ENCODE assay signal across 22 cellular contexts in genomic region chr19:39301021-39301420, GRCh38. TPM values are rescaled to one million over a fixed set of nuclear protein-coding genes. Genes with fewer than 3 reads are reported as not detected.
DNase-seq lines count a peak whose midpoint lies in the region; ATAC-seq, FAIRE-seq and TF ChIP-seq lines count a peak whose summit lies in the region.
"Had no signal": no experiment of that assay in that cellular context is flagged by ENCODE, and none has a peak within 500 bp of the region (broad histone marks: within the 10 kb centered on the region; RNA-seq: fewer than 3 reads in every experiment).

No MANE protein-coding gene starts in this region.

- no peak for TF ChIP-seq EP300 in sigmoid colon (IDR thresholded peaks at IDR 0.05)

- CTCF ChIA-PET in Caco-2 (lab: Charles Lee): interaction anchor here (0.7 kb wide), 1 partner anchor 147 kb away, joined by 5 read pairs; no protein-coding TSS in a partner anchor
- CTCF ChIA-PET in CD4-positive, alpha-beta memory T cell (lab: Charles Lee; ENCODE audit: partially characterized antibody): interaction anchor here (1.0 kb wide), 1 partner anchor 26 kb away, joined by 3 read pairs; no protein-coding TSS in a partner anchor

- BruUV-seq in Caco-2 (replicated peaks; lab: Mats Ljungman, UMichigan): no TSS peak

- H3K36me3 Mint-ChIP-seq in Caco-2 (ENCODE audit: insufficient read depth, unreplicated experiment) (peaks cover 30% of the 10 kb centered on the region), GM23338 (ENCODE audit: low read depth) (no peaks in the 10 kb centered on the region), astrocyte (ENCODE audit: low read depth, unreplicated experiment) (no peaks in the 10 kb centered on the region)
- H3K36me3 Mint-ChIP-seq in CD4-positive, alpha-beta memory T cell: no peaks in the 10 kb centered on the region
- H3K36me3 Mint-ChIP-seq: CD4-positive, CD25-positive, alpha-beta regulatory T cell had no signal

- peak overlapping the region; percentile 65 for H3K27ac Mint-ChIP-seq in Caco-2 (ENCODE audit: unreplicated experiment)
- H3K27ac Mint-ChIP-seq in GM23338: no peak overlapping the region
- no peak overlapping the region for H3K27ac Mint-ChIP-seq in astrocyte (ENCODE audit: unreplicated experiment)
- H3K27ac Mint-ChIP-seq in CD4-positive, alpha-beta memory T cell: no peak overlapping the region
- H3K27ac Mint-ChIP-seq: CD4-positive, CD25-positive, alpha-beta regulatory T cell had no signal

- no peaks in the 10 kb centered on the region for H3K9me3 Mint-ChIP-seq in Caco-2 (ENCODE audit: unreplicated experiment)
- no peaks in the 10 kb centered on the region for H3K9me3 Mint-ChIP-seq in GM23338
- H3K9me3 Mint-ChIP-seq in astrocyte (ENCODE audit: unreplicated experiment): peaks cover 1% of the 10 kb centered on the region
- peaks cover 0 to 1% (median 0%) of the 10 kb centered on the region in 8 donors for H3K9me3 Mint-ChIP-seq in CD4-positive, alpha-beta memory T cell

- no peak overlapping the region for H3K4me3 Mint-ChIP-seq in Caco-2 (ENCODE audit: unreplicated experiment)
- no peak overlapping the region for H3K4me3 Mint-ChIP-seq in GM23338
- peak overlapping the region; percentile 45 for H3K4me3 Mint-ChIP-seq in astrocyte (ENCODE audit: unreplicated experiment)
- no peak overlapping the region for H3K4me3 Mint-ChIP-seq in CD4-positive, alpha-beta memory T cell
- H3K4me3 Mint-ChIP-seq: CD4-positive, CD25-positive, alpha-beta regulatory T cell had no signal

- H2AFZ ChIP-seq in GM23338: peak overlapping the region; percentile 14; the same call in 1 of the 2 replicates
- no peak overlapping the region for H2AFZ ChIP-seq in astrocyte (ENCODE audit: low read depth, low read length)

- H3K9me2 ChIP-seq in GM23338 (ENCODE audit: insufficient read depth): no peaks in the 10 kb centered on the region

- H3K4me1 Mint-ChIP-seq in Caco-2 (ENCODE audit: low read depth, unreplicated experiment) (peaks cover 65% of the 10 kb centered on the region), GM23338 (peaks cover 22% of the 10 kb centered on the region), astrocyte (ENCODE audit: low read depth, unreplicated experiment) (peaks cover 25% of the 10 kb centered on the region)
- H3K4me1 Mint-ChIP-seq in CD4-positive, alpha-beta memory T cell: peaks cover 10 to 33% (median 21%) of the 10 kb centered on the region in 4 donors

- POLR2A ChIA-PET in Caco-2 (lab: Charles Lee): no interaction called here
- POLR2A ChIA-PET in CD4-positive, alpha-beta memory T cell (lab: Charles Lee; ENCODE audit: partially characterized antibody): no interaction called here

- H3K27ac ChIP-seq in GM23338 (ENCODE audit: low read depth) (no peak overlapping the region), astrocyte (ENCODE audit: low read depth, low read length) (no peak overlapping the region), sigmoid colon (no peak overlapping the region)
- no peak overlapping the region for H3K27ac ChIP-seq in CD4-positive, alpha-beta memory T cell (ENCODE audit: low read depth, low read length)

- no peak overlapping the region for H3K9ac ChIP-seq in astrocyte (ENCODE audit: low read length)

- no peaks in the 10 kb centered on the region for H3K27me3 Mint-ChIP-seq in Caco-2 (ENCODE audit: insufficient read depth, unreplicated experiment)
- H3K27me3 Mint-ChIP-seq in GM23338 (ENCODE audit: insufficient read depth, low read depth, poor library complexity): peaks cover 16% of the 10 kb centered on the region
- H3K27me3 Mint-ChIP-seq in astrocyte (ENCODE audit: low read depth, unreplicated experiment): peaks cover 19% of the 10 kb centered on the region
- H3K27me3 Mint-ChIP-seq in CD4-positive, alpha-beta memory T cell: no peaks in the 10 kb centered on the region

- H3K79me2 ChIP-seq in GM23338 (replicated peaks; ENCODE audit: insufficient read depth) (no peaks in the 10 kb centered on the region), astrocyte (ENCODE audit: insufficient read depth, low read length) (no peaks in the 10 kb centered on the region)

- H3K27me3 ChIP-seq in Caco-2 (replicated peaks; ENCODE audit: control insufficient read depth, insufficient read depth, low read length) (no peaks in the 10 kb centered on the region), GM23338 (ENCODE audit: insufficient read depth) (peaks cover 12% of the 10 kb centered on the region), astrocyte (ENCODE audit: insufficient read depth, low read length) (peaks cover 35% of the 10 kb centered on the region), sigmoid colon (peaks cover 7 to 58% (median 24%) of the 10 kb centered on the region in 3 donors)
- no peaks in the 10 kb centered on the region for H3K27me3 ChIP-seq in CD4-positive, alpha-beta memory T cell (ENCODE audit: insufficient read depth, low read length)
- H3K27me3 ChIP-seq: BE2C had no signal

- no peak for ATAC-seq in GM23338
- ATAC-seq in GM18867 (IDR thresholded peaks at IDR 0.05; ENCODE audit: unreplicated experiment): no peak
- ATAC-seq: GM12878 had no signal

- DNase-seq in Caco-2: peak in 1 of 2 experiments; percentile 8
- no peak for DNase-seq in GM23338 (ENCODE audit: low spot score)
- DNase-seq in astrocyte (ENCODE audit: low read depth): no peak
- peak; percentile 15 for DNase-seq in sigmoid colon
- DNase-seq in CD4-positive, alpha-beta memory T cell: no peak
- DNase-seq in HuH-7 (ENCODE audit: low spot score): no peak
- DNase-seq in nucleus accumbens (lab: John Stamatoyannopoulos, UW): no peak
- DNase-seq: ACHN; BE2C; C1 segment of cervical spinal cord; CD4-positive, CD25-positive, alpha-beta regulatory T cell; DMS53; DND-41; EL had no signal

- H3F3A ChIP-seq in GM23338 (replicated peaks; ENCODE audit: low read depth): 0 out of 2 replicates have a peak, but pooled peaks cover 3% of the 10 kb centered on the region

- intact Hi-C loops in Caco-2 (cut with micrococcal nuclease; ENCODE audit: unreplicated experiment): no loop called here
- intact Hi-C loops in sigmoid colon (cut with DNase I): no loop called here
- intact Hi-C loops in CD4-positive, alpha-beta memory T cell (cut with micrococcal nuclease): no loop called here

- TF ChIP-seq POLR2A in sigmoid colon (IDR thresholded peaks at IDR 0.05): no peak

- H3K4me2 ChIP-seq in GM23338 (no peak overlapping the region), astrocyte (ENCODE audit: low read length) (no peak overlapping the region)

- WGBS in sigmoid colon, 2 donors: 77 to 88% methylated on average over 4 of the region's 4 CpGs

- H3K4me3 ChIP-seq in Caco-2 (ENCODE audit: low read depth, low read length) (no peak overlapping the region), GM23338 (no peak overlapping the region), astrocyte (ENCODE audit: insufficient read depth, low read depth, low read length) (no peak overlapping the region), sigmoid colon (no peak overlapping the region)
- no peak overlapping the region for H3K4me3 ChIP-seq in CD4-positive, alpha-beta memory T cell (ENCODE audit: low read length in 2 of 2)
- H3K4me3 ChIP-seq: GM12878, HAP-1 had no signal

- peaks cover 62% of the 10 kb centered on the region for H3K4me1 ChIP-seq in Caco-2
- peaks cover 13% of the 10 kb centered on the region; the same call in 1 of the 2 replicates for H3K4me1 ChIP-seq in GM23338 (ENCODE audit: insufficient read depth)
- no peaks in the 10 kb centered on the region for H3K4me1 ChIP-seq in astrocyte (ENCODE audit: insufficient read depth, low read length)
- no peaks in the 10 kb centered on the region for H3K4me1 ChIP-seq in sigmoid colon
- peaks cover 15% of the 10 kb centered on the region for H3K4me1 ChIP-seq in CD4-positive, alpha-beta memory T cell (ENCODE audit: insufficient read depth, low read length)
- H3K4me1 ChIP-seq: BE2C, HAP-1 had no signal

- no peak for FAIRE-seq in astrocyte (lab: Jason Lieb, UNC)
- FAIRE-seq: A204.1, GM19239 had no signal

- H4K20me1 ChIP-seq in GM23338 (replicated peaks; ENCODE audit: insufficient read depth): peaks cover 3% of the 10 kb centered on the region; the same call in 1 of the 2 replicates
- no peaks in the 10 kb centered on the region for H4K20me1 ChIP-seq in astrocyte (ENCODE audit: insufficient read depth, low read length)

- no peaks in the 10 kb centered on the region for H3K9me3 ChIP-seq in Caco-2
- no peaks in the 10 kb centered on the region for H3K9me3 ChIP-seq in astrocyte (ENCODE audit: insufficient read depth, low read depth, low read length)
- no peaks in the 10 kb centered on the region for H3K9me3 ChIP-seq in sigmoid colon
- H3K9me3 ChIP-seq in CD4-positive, alpha-beta memory T cell (ENCODE audit: control insufficient read depth in 1 of 2, low read length in 2 of 2): no peaks in the 10 kb centered on the region
- H3K9me3 ChIP-seq: BE2C, HAP-1 had no signal

- no peaks in the 10 kb centered on the region; the same call in 1 of the 2 replicates for H3K36me3 ChIP-seq in Caco-2 (ENCODE audit: control insufficient read depth, insufficient read depth, low read length)
- no peaks in the 10 kb centered on the region for H3K36me3 ChIP-seq in GM23338 (ENCODE audit: insufficient read depth)
- no peaks in the 10 kb centered on the region for H3K36me3 ChIP-seq in astrocyte (ENCODE audit: insufficient read depth, low read length)
- no peaks in the 10 kb centered on the region for H3K36me3 ChIP-seq in sigmoid colon
- no peaks in the 10 kb centered on the region for H3K36me3 ChIP-seq in CD4-positive, alpha-beta memory T cell (ENCODE audit: insufficient read depth, low read length)
- H3K36me3 ChIP-seq: BE2C, HAP-1 had no signal

- no peak for TF ChIP-seq CTCF in Caco-2 (IDR thresholded peaks at IDR 0.05; ENCODE audit: insufficient read depth in 1 of 2, low read depth in 1 of 2, low read length in 1 of 2, severe bottlenecking in 1 of 2, unreplicated experiment in 1 of 2)
- peak in 1 of 2 experiments; percentile 28; a peak in 2 of 4 replicates for TF ChIP-seq CTCF in GM23338 (conservative IDR thresholded peaks at IDR 0.05; ENCODE audit: low read depth in 2 of 2)
- no peak for TF ChIP-seq CTCF in astrocyte (IDR thresholded peaks at IDR 0.05; ENCODE audit: insufficient read depth, low read depth, low read length)
- TF ChIP-seq CTCF in sigmoid colon (IDR thresholded peaks at IDR 0.05): no peak

RNA-seq across cellular contexts. Expression of gene IFNL1, which starts 4.8 kb away (rescaled TPM):
- not detected in 2 replicates for total RNA-seq in Caco-2 (2022)
- total RNA-seq in GM23338 (2014; rRNA removed; shearing (Covaris generic)): not detected in 2 replicates
- polyA plus RNA-seq in GM23338 (2016; fragmentation: Nextera tagmentation; extraction: Ambion mirVana): not detected in 2 replicates
- 0.52 and 1.3 TPM in 2 replicates for total RNA-seq in astrocyte
- total RNA-seq in sigmoid colon: not detected
- under 1 TPM in 1 of 3 donors, not detected in 2; 0.09 TPM for polyA plus RNA-seq in sigmoid colon
- total RNA-seq in CD4-positive, alpha-beta memory T cell: not detected
- 1 to 10 TPM in 1 of 2 donors, not detected in 1; 1.6 TPM for polyA plus RNA-seq in CD4-positive, alpha-beta memory T cell
- total RNA-seq: CD4-positive, CD25-positive, alpha-beta regulatory T cell; G401; GM12878; H4; HT-29 had no signal
- polyA plus RNA-seq: CD4-positive, CD25-positive, alpha-beta regulatory T cell; GM12878 had no signal

RNA-seq across cellular contexts. Expression of gene LRFN1, which starts 19.6 kb away (rescaled TPM):
- total RNA-seq in Caco-2 (2022) (21.1 and 21.2 TPM in 2 replicates), astrocyte (1.5 and 2.0 TPM in 2 replicates), sigmoid colon (1 to 10 TPM in 3 of 4 donors, under 1 TPM in 1; 0.82 to 1.8 (median 1.2) TPM)
- 8.1 and 10.0 TPM in 2 replicates for total RNA-seq in GM23338 (2014; rRNA removed; shearing (Covaris generic))
- polyA plus RNA-seq in GM23338 (2016; fragmentation: Nextera tagmentation; extraction: Ambion mirVana) (3.2 and 4.1 TPM in 2 replicates), sigmoid colon (1 to 10 TPM in 1 of 3 donors, under 1 TPM in 2; under 0.01 to 1.0 (median 0.23) TPM)
- 1 to 10 TPM; 8.4 to 8.5 TPM for total RNA-seq in CD4-positive, alpha-beta memory T cell
- polyA plus RNA-seq in CD4-positive, alpha-beta memory T cell: 1 to 10 TPM; 2.0 to 4.5 TPM

RNA-seq across cellular contexts. Expression of gene IFNL2, which starts 32.8 kb away (rescaled TPM):
- not detected in 2 replicates for total RNA-seq in Caco-2 (2022)
- total RNA-seq in GM23338 (2014; rRNA removed; shearing (Covaris generic)): not detected in 2 replicates
- not detected in 2 replicates for polyA plus RNA-seq in GM23338 (2016; fragmentation: Nextera tagmentation; extraction: Ambion mirVana)
- total RNA-seq in astrocyte: not detected in 2 replicates
- not detected for total RNA-seq in sigmoid colon
- not detected for polyA plus RNA-seq in sigmoid colon
- total RNA-seq in CD4-positive, alpha-beta memory T cell: not detected
- polyA plus RNA-seq in CD4-positive, alpha-beta memory T cell: not detected
- total RNA-seq: CD4-positive, CD25-positive, alpha-beta regulatory T cell; G401; GM12878; H4; HT-29 had no signal
- polyA plus RNA-seq: CD4-positive, CD25-positive, alpha-beta regulatory T cell had no signal

RNA-seq across cellular contexts. Expression of gene GMFG, which starts 34.8 kb away (rescaled TPM):
- 0.91 TPM in 1 of 2 replicates, not detected in the other for total RNA-seq in Caco-2 (2022)
- total RNA-seq in GM23338 (2014; rRNA removed; shearing (Covaris generic)): not detected in 2 replicates
- 1.0 and 1.3 TPM in 2 replicates for polyA plus RNA-seq in GM23338 (2016; fragmentation: Nextera tagmentation; extraction: Ambion mirVana)
- total RNA-seq in astrocyte: 0.79 and 1.1 TPM in 2 replicates
- 10 to 100 TPM in 1 of 4 donors, 1 to 10 TPM in 3; 5.3 to 23.1 (median 8.6) TPM for total RNA-seq in sigmoid colon
- 10 to 100 TPM; 37.2 to 98.6 (median 56.5) TPM for polyA plus RNA-seq in sigmoid colon
- 100 to 1,000 TPM; 384 to 389 TPM for total RNA-seq in CD4-positive, alpha-beta memory T cell
- 1,000 to 10,000 TPM; 1,040 to 1,509 TPM for polyA plus RNA-seq in CD4-positive, alpha-beta memory T cell
- total RNA-seq: G401, HT-29 had no signal

RNA-seq across cellular contexts. Expression of gene SAMD4B, which starts 41.2 kb away (rescaled TPM):
- total RNA-seq in Caco-2 (2022) (132 and 147 TPM in 2 replicates), astrocyte (95.0 and 98.6 TPM in 2 replicates), sigmoid colon (10 to 100 TPM; 37.8 to 83.6 (median 65.4) TPM)
- total RNA-seq in GM23338 (2014; rRNA removed; shearing (Covaris generic)): 124 and 172 TPM in 2 replicates
- polyA plus RNA-seq in GM23338 (2016; fragmentation: Nextera tagmentation; extraction: Ambion mirVana) (104 and 107 TPM in 2 replicates), sigmoid colon (10 to 100 TPM; 28.4 to 79.4 (median 38.4) TPM)
- total RNA-seq in CD4-positive, alpha-beta memory T cell: 10 to 100 TPM; 65.0 to 79.6 TPM
- 10 to 100 TPM in 1 of 2 donors, 1 to 10 TPM in 1; 7.3 to 20.2 TPM for polyA plus RNA-seq in CD4-positive, alpha-beta memory T cell
